ENCODE assay signal across 8 cellular contexts in the genomic region with DNA sequence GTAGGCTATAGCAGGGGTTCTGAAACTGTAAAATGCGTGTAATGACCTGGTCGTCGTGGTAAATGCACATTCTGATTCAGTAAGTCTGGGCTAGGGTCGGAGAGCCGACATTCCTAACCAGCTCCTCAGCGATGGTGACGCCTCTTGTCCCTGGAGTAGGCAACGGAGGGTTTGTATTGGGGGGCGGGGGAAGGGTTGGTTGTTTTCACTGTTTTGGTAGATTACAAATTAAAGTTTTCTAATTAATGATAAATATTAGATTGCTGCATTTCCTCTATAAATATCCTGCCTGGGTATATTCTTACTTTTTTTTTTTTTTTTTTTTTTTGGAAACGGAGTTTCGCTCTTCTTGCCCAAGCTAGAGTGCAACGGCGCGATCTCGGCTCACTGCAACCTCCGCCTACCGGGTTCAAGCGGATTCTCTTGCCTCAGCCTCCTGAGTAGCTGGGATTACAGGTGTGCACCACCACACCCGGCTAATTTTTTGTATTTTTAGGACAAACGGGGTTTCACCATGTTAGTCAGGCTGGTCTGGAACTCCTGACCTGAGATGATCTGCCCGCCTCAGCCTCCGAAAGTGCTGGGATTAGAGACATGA. TPM values are rescaled to one million over a fixed set of nuclear protein-coding genes. Genes with fewer than 3 reads are reported as not detected.
DNase-seq lines count a peak whose midpoint lies in the region; ATAC-seq and TF ChIP-seq lines count a peak whose summit lies in the region.

No MANE protein-coding gene starts in this region.

- ATAC-seq in activated naive CD8-positive, alpha-beta T cell treated with anti-CD3 and anti-CD28 coated beads, Interleukin-2, amount 10 ng/mL, durations not matched to agents 7 days and 5 days (ENCODE audit: low read depth) = no peak

- peaks cover 18% of the 10 kb centered on the region for H3K27me3 Mint-ChIP-seq in activated naive CD8-positive, alpha-beta T cell treated with anti-CD3 and anti-CD28 coated beads, Interleukin-2, amount 10 ng/mL, durations not matched to agents 7 days and 5 days

- POLR2A ChIA-PET in activated naive CD8-positive, alpha-beta T cell treated with anti-CD3 and anti-CD28 coated beads, Interleukin-2, amount 10 ng/mL, durations not matched to agents 7 days and 5 days (lab: Charles Lee) = no interaction called here

- peaks cover 2% of the 10 kb centered on the region for H3K9me3 Mint-ChIP-seq in activated naive CD8-positive, alpha-beta T cell treated with anti-CD3 and anti-CD28 coated beads, Interleukin-2, amount 10 ng/mL, durations not matched to agents 7 days and 5 days

- peak overlapping the region; percentile 44 to 76 (median 68); a peak in 14 of 22 replicates for H3K9ac ChIP-seq in BLaER1 treated with 17β-estradiol and CSF1 and Interleukin-3, amounts not matched to agents 10 nM and 100 nM

- 61 to 64% methylated on average over 22 of the region's 22 CpGs for WGBS in lower leg skin, 2 donors

- H3K4me1 ChIP-seq in BLaER1 treated with 17β-estradiol and CSF1 and Interleukin-3, amounts not matched to agents 10 nM and 100 nM = peaks cover 5 to 32% (median 14%) of the 10 kb centered on the region in 10 experiments; a peak in 13 of 20 replicates
- peaks cover 32% of the 10 kb centered on the region for H3K4me1 ChIP-seq in vagina

- H3K4me3 ChIP-seq in BLaER1 treated with 17β-estradiol and CSF1 and Interleukin-3, amounts not matched to agents 10 nM and 100 nM = peak overlapping the region; percentile 53 to 72 (median 64)
- H3K4me3 ChIP-seq in H7 (ENCODE audit: insufficient read depth, low read depth, low read length) (peak overlapping the region; percentile 69), lower leg skin (ENCODE audit: low read depth, poor library complexity, severe bottlenecking) (peak overlapping the region; percentile 46), vagina (peak overlapping the region; percentile 60 to 74)

- no peak overlapping the region for H3K27ac Mint-ChIP-seq in activated naive CD8-positive, alpha-beta T cell treated with anti-CD3 and anti-CD28 coated beads, Interleukin-2, amount 10 ng/mL, durations not matched to agents 7 days and 5 days

- no peaks in the 10 kb centered on the region for H3K36me3 Mint-ChIP-seq in activated naive CD8-positive, alpha-beta T cell treated with anti-CD3 and anti-CD28 coated beads, Interleukin-2, amount 10 ng/mL, durations not matched to agents 7 days and 5 days

- peak overlapping the region in 1 of 11 experiments; percentile 26; a peak in 1 of 22 replicates for H3K27ac ChIP-seq in BLaER1 treated with 17β-estradiol and CSF1 and Interleukin-3, amounts not matched to agents 10 nM and 100 nM
- H3K27ac ChIP-seq in vagina = peak overlapping the region; percentile 85

- peaks cover 0 to 6% (median 1%) of the 10 kb centered on the region in 11 experiments; a peak in 9 of 22 replicates for H3K36me3 ChIP-seq in BLaER1 treated with 17β-estradiol and CSF1 and Interleukin-3, amounts not matched to agents 10 nM and 100 nM
- H3K36me3 ChIP-seq in H7 (replicated peaks; ENCODE audit: control insufficient read depth, insufficient read depth, low read length) = peaks cover 15% of the 10 kb centered on the region
- peaks cover 0 to 8% of the 10 kb centered on the region in 2 donors for H3K36me3 ChIP-seq in vagina

- H3K4me1 Mint-ChIP-seq in activated naive CD8-positive, alpha-beta T cell treated with anti-CD3 and anti-CD28 coated beads, Interleukin-2, amount 10 ng/mL, durations not matched to agents 7 days and 5 days = peaks cover 14% of the 10 kb centered on the region

- no peak for TF ChIP-seq CTCF in lower leg skin (IDR thresholded peaks at IDR 0.05)
- TF ChIP-seq CTCF in vagina (IDR thresholded peaks at IDR 0.05) = peak in 1 of 3 experiments; percentile 20

- H3K27me3 ChIP-seq in BLaER1 treated with 17β-estradiol and CSF1 and Interleukin-3, amounts not matched to agents 10 nM and 100 nM = peaks cover 21 to 37% (median 30%) of the 10 kb centered on the region in 11 experiments
- no peaks in the 10 kb centered on the region for H3K27me3 ChIP-seq in H7 (ENCODE audit: control insufficient read depth, insufficient read depth, low read length)
- no peaks in the 10 kb centered on the region for H3K27me3 ChIP-seq in vagina

- no peaks in the 10 kb centered on the region for H4K20me1 ChIP-seq in BLaER1 treated with 17β-estradiol and CSF1 and Interleukin-3, amounts not matched to agents 10 nM and 100 nM

- peak overlapping the region; percentile 64 to 86 (median 74) for H3K4me2 ChIP-seq in BLaER1 treated with 17β-estradiol and CSF1 and Interleukin-3, amounts not matched to agents 10 nM and 100 nM

- DNase-seq in H7 = no peak
- no peak for DNase-seq in activated naive CD8-positive, alpha-beta T cell treated with anti-CD3 and anti-CD28 coated beads, Interleukin-2, amount 10 ng/mL, durations not matched to agents 7 days and 5 days
- DNase-seq in lower leg skin (ENCODE audit: low spot score in 2 of 2) = no peak
- no peak for DNase-seq in vagina (ENCODE audit: extremely low spot score in 2 of 2)
- no peak for DNase-seq in NCI-H1092 (lab: John Stamatoyannopoulos, UW)
- DNase-seq in AG08396 (ENCODE audit: low spot score) = no peak
- DNase-seq in EL = no peak

- intact Hi-C loops in lower leg skin (cut with DNase I; ENCODE audit: low total_unique reads) (no loop called here), vagina (cut with DNase I) (loop anchor here (5.0 kb wide), 2 partner anchors 182 to 258 kb away; a partner anchor contains a TSS)

- TF ChIP-seq POLR2A in lower leg skin (IDR thresholded peaks at IDR 0.05) (no peak), vagina (IDR thresholded peaks at IDR 0.05) (no peak)

- H3K9me3 ChIP-seq in BLaER1 treated with 17β-estradiol and CSF1 and Interleukin-3, amounts not matched to agents 10 nM and 100 nM (replicated peaks in 1 of 11) = peaks cover 0 to 22% (median 10%) of the 10 kb centered on the region in 11 experiments; a peak in 14 of 22 replicates
- H3K9me3 ChIP-seq in vagina = no peaks in the 10 kb centered on the region

- H3K4me3 Mint-ChIP-seq in activated naive CD8-positive, alpha-beta T cell treated with anti-CD3 and anti-CD28 coated beads, Interleukin-2, amount 10 ng/mL, durations not matched to agents 7 days and 5 days = peak overlapping the region; percentile 85

RNA-seq across cellular contexts. Expression of a gene that starts 0.6 kb away (rescaled TPM):
- 60.6 and 64.3 TPM in 2 replicates for total RNA-seq in H7 (2014; rRNA removed; shearing (Covaris generic))
- total RNA-seq in activated naive CD8-positive, alpha-beta T cell treated with anti-CD3 and anti-CD28 coated beads, Interleukin-2, amount 10 ng/mL, durations not matched to agents 7 days and 5 days = 1 to 10 TPM; 3.2 to 4.2 TPM
- 10 to 100 TPM; 26.1 to 36.2 (median 31.4) TPM for total RNA-seq in lower leg skin
- 63.6 TPM for total RNA-seq in vagina

RNA-seq across cellular contexts. Expression of a gene that starts 5.2 kb away (rescaled TPM):
- 26.2 and 43.1 TPM in 2 replicates for total RNA-seq in H7 (2014; rRNA removed; shearing (Covaris generic))
- 10 to 100 TPM; 38.8 to 39.9 TPM for total RNA-seq in activated naive CD8-positive, alpha-beta T cell treated with anti-CD3 and anti-CD28 coated beads, Interleukin-2, amount 10 ng/mL, durations not matched to agents 7 days and 5 days
- total RNA-seq in lower leg skin (10 to 100 TPM; 31.4 to 38.0 (median 36.3) TPM), vagina (44.7 TPM)

Comparison
In these comparisons a context has a peak if more than half of its experiments do, and no peak if none do; other contexts are left out.
1. RNA of a gene that starts 0.6 kb away (total RNA-seq): 63.6 TPM in vagina (single experiment), 60.6 to 64.3 TPM in H7 and 26.1 to 36.2 TPM in lower leg skin; 3.2 to 4.2 TPM in activated naive CD8-positive, alpha-beta T cell treated with anti-CD3 and anti-CD28 coated beads, Interleukin-2, amount 10 ng/mL, durations not matched to agents 7 days and 5 days; every median in the first group is over 4 times any median in the second.
2. Peak in every context shown above with its lines, with median percentiles within 50 percentile points of each other: H3K4me3 ChIP-seq.